Comparison of ENCODE assay signal across 19 cellular contexts in genomic region chr2:85850451-85850850, GRCh38. TPM values are rescaled to one million over a fixed set of nuclear protein-coding genes. Genes with fewer than 3 reads are reported as not detected.
A peak's percentile ranks its signal among the peaks of the same experiment; 100 is the strongest.
DNase-seq lines count a peak whose midpoint lies in the region; ATAC-seq, FAIRE-seq and TF ChIP-seq lines count a peak whose summit lies in the region.
"Had no signal": no experiment of that assay in that cellular context is flagged by ENCODE, and none has a peak within 500 bp of the region (broad histone marks: within the 10 kb centered on the region; RNA-seq: fewer than 3 reads in every experiment).

No MANE protein-coding gene starts in this region.

- H3K9me3 ChIP-seq in HepG2 (ENCODE audit: low read length), result no peaks in the 10 kb centered on the region
- H3K9me3 ChIP-seq: thyroid gland had no signal

- no peak overlapping the region for H3K9ac ChIP-seq in HepG2 (ENCODE audit: insufficient read depth, low read depth, low read length)

- no peak for TF ChIP-seq RAD21 in HepG2 (CRISPR knock-in tag; IDR thresholded peaks at IDR 0.05)

- H3K27ac ChIP-seq in HepG2 (ENCODE audit: extremely low read length, insufficient read depth, low read length), result no peak overlapping the region
- H3K27ac ChIP-seq in substantia nigra (ENCODE audit: low read depth, low read length, poor library complexity, severe bottlenecking), result no peak overlapping the region
- H3K27ac ChIP-seq: C4-2B, thyroid gland had no signal

- TF ChIP-seq POLR2A in HepG2 (IDR thresholded peaks at IDR 0.05; ENCODE audit: insufficient read depth in 1 of 2, low read depth in 2 of 2, low read length in 2 of 2), result no peak

- TF ChIP-seq CTCF in activated B cell treated with CpG ODN at 0.5 μM for 24 hours (IDR thresholded peaks at IDR 0.05) (no peak), HepG2 (CRISPR knock-in tag; IDR thresholded peaks at IDR 0.05) (no peak)

- H3K36me3 ChIP-seq in HepG2 (replicated peaks in 1 of 2; ENCODE audit: control insufficient read depth in 1 of 2, insufficient read depth in 2 of 2, low read length in 2 of 2), result no peaks in the 10 kb centered on the region

- TF ChIP-seq EP300 in HepG2 (IDR thresholded peaks at IDR 0.05; ENCODE audit: low read depth in 2 of 2, low read length in 2 of 2) (no peak), HepG2 (CRISPR knock-in tag; IDR thresholded peaks at IDR 0.05; ENCODE audit: borderline replicate concordance) (no peak)

- no peak overlapping the region for H2AFZ ChIP-seq in HepG2 (ENCODE audit: low read length)

- no peaks in the 10 kb centered on the region for H4K20me1 ChIP-seq in HepG2 (ENCODE audit: insufficient read depth, low read length)

- no peak for ATAC-seq in activated naive CD4-positive, alpha-beta T cell treated with anti-CD3 and anti-CD28 coated beads, Interleukin-2, amount 50 U/mL, for 72 hours
- no peak for ATAC-seq in activated B cell treated with CpG ODN at 0.5 μM for 24 hours (ENCODE audit: low read depth)
- ATAC-seq in effector memory CD8-positive, alpha-beta T cell (replicated peaks), result no peak
- ATAC-seq in stimulated activated memory B cell treated with anti-CD40 and anti-IgM and Interleukin-4, amounts not matched to agents 10 μg/mL and 1 μg/mL and 100 μg/mL, for 72 hours, result no peak
- no peak for ATAC-seq in HepG2
- no peak for ATAC-seq in GM18868 (IDR thresholded peaks at IDR 0.05; ENCODE audit: unreplicated experiment)

- H3K27ac Mint-ChIP-seq in activated naive CD4-positive, alpha-beta T cell treated with anti-CD3 and anti-CD28 coated beads, Interleukin-2, amount 50 U/mL, for 72 hours, result peak overlapping the region; percentile 63 to 72
- H3K27ac Mint-ChIP-seq in activated B cell treated with CpG ODN at 0.5 μM for 24 hours, result peak overlapping the region; percentile 99
- peak overlapping the region; percentile 98 for H3K27ac Mint-ChIP-seq in effector memory CD8-positive, alpha-beta T cell
- peak overlapping the region; percentile 99 for H3K27ac Mint-ChIP-seq in stimulated activated memory B cell treated with anti-CD40 and anti-IgM and Interleukin-4, amounts not matched to agents 10 μg/mL and 1 μg/mL and 100 μg/mL, for 72 hours
- H3K27ac Mint-ChIP-seq: nephron progenitor cell had no signal

- peaks cover 77% of the 10 kb centered on the region for H3K4me1 Mint-ChIP-seq in activated B cell treated with CpG ODN at 0.5 μM for 24 hours
- H3K4me1 Mint-ChIP-seq in effector memory CD8-positive, alpha-beta T cell (ENCODE audit: low read depth in 2 of 2), result peaks cover 60 to 73% of the 10 kb centered on the region in 2 donors
- H3K4me1 Mint-ChIP-seq in stimulated activated memory B cell treated with anti-CD40 and anti-IgM and Interleukin-4, amounts not matched to agents 10 μg/mL and 1 μg/mL and 100 μg/mL, for 72 hours, result peaks cover 70% of the 10 kb centered on the region

- no peak overlapping the region for H3K4me2 ChIP-seq in HepG2 (ENCODE audit: low read depth, low read length)

- H3K4me3 ChIP-seq in HepG2 (replicated peaks in 1 of 3; ENCODE audit: insufficient read depth in 1 of 3, low read depth in 2 of 3, low read length in 3 of 3), result no peak overlapping the region
- H3K4me3 ChIP-seq: thyroid gland had no signal

- H3K4me1 ChIP-seq in HepG2 (ENCODE audit: insufficient read depth, low read length), result no peaks in the 10 kb centered on the region; the same call in 1 of the 2 replicates

- FAIRE-seq in HepG2 (lab: Jason Lieb, UNC), result no peak
- FAIRE-seq: bronchial epithelial cell, endometrium had no signal

- H3K27me3 ChIP-seq in HepG2 (ENCODE audit: control insufficient read depth in 1 of 2, insufficient read depth in 2 of 2, low read length in 2 of 2), result no peaks in the 10 kb centered on the region; a peak in 1 of 5 replicates
- H3K27me3 ChIP-seq: thyroid gland had no signal

- CTCF ChIA-PET in activated B cell treated with CpG ODN at 0.5 μM for 24 hours (lab: Charles Lee), result interaction anchor here (0.8 to 8.3 kb wide), 4 partner anchors 15 to 186 kb away, joined by 3 to 65 read pairs (median 30); partner anchors contain the start of gene ST3GAL5
- CTCF ChIA-PET in HepG2 (lab: Yijun Ruan, JAX; ENCODE audit: low intra/inter-chr PET ratio, low total read pairs), result no interaction called here

- POLR2A ChIA-PET in activated B cell treated with CpG ODN at 0.5 μM for 24 hours (lab: Charles Lee), result interaction anchor here (0.7 to 5.5 kb wide), 4 partner anchors 10 to 195 kb away, joined by 3 to 77 read pairs (median 8); partner anchors contain the start of gene ST3GAL5
- POLR2A ChIA-PET in HepG2 (lab: Yijun Ruan, JAX), result no interaction called here

- intact Hi-C loops in activated B cell treated with CpG ODN at 0.5 μM for 24 hours (cut with micrococcal nuclease) (loop anchor here (2.0 to 10.0 kb wide), 2 partner anchors 14 to 344 kb away; partner anchors contain the start of genes IMMT and MRPL35), HepG2 (cut with micrococcal nuclease; ENCODE audit: unreplicated experiment) (no loop called here)

- no peaks in the 10 kb centered on the region for H3K79me2 ChIP-seq in HepG2 (ENCODE audit: insufficient read depth, low read length)

- H3K9me3 Mint-ChIP-seq in activated naive CD4-positive, alpha-beta T cell treated with anti-CD3 and anti-CD28 coated beads, Interleukin-2, amount 50 U/mL, for 72 hours, result peaks cover 10 to 12% of the 10 kb centered on the region in 2 donors
- peaks cover 8% of the 10 kb centered on the region for H3K9me3 Mint-ChIP-seq in activated B cell treated with CpG ODN at 0.5 μM for 24 hours
- H3K9me3 Mint-ChIP-seq in effector memory CD8-positive, alpha-beta T cell, result no peaks in the 10 kb centered on the region
- peaks cover 10% of the 10 kb centered on the region for H3K9me3 Mint-ChIP-seq in stimulated activated memory B cell treated with anti-CD40 and anti-IgM and Interleukin-4, amounts not matched to agents 10 μg/mL and 1 μg/mL and 100 μg/mL, for 72 hours
- H3K9me3 Mint-ChIP-seq: nephron progenitor cell had no signal

- no TSS peak for BruUV-seq in HepG2 (replicated peaks; lab: Mats Ljungman, UMichigan)

- peaks cover 14 to 16% of the 10 kb centered on the region in 2 donors for H3K36me3 Mint-ChIP-seq in activated naive CD4-positive, alpha-beta T cell treated with anti-CD3 and anti-CD28 coated beads, Interleukin-2, amount 50 U/mL, for 72 hours
- peaks cover 75% of the 10 kb centered on the region for H3K36me3 Mint-ChIP-seq in activated B cell treated with CpG ODN at 0.5 μM for 24 hours (ENCODE audit: low read depth)
- peaks cover 56% of the 10 kb centered on the region for H3K36me3 Mint-ChIP-seq in effector memory CD8-positive, alpha-beta T cell (ENCODE audit: insufficient read depth)
- peaks cover 53% of the 10 kb centered on the region for H3K36me3 Mint-ChIP-seq in stimulated activated memory B cell treated with anti-CD40 and anti-IgM and Interleukin-4, amounts not matched to agents 10 μg/mL and 1 μg/mL and 100 μg/mL, for 72 hours

- H3K4me3 Mint-ChIP-seq in activated B cell treated with CpG ODN at 0.5 μM for 24 hours, result peak overlapping the region; percentile 41
- peak overlapping the region; percentile 75 to 91 for H3K4me3 Mint-ChIP-seq in effector memory CD8-positive, alpha-beta T cell
- H3K4me3 Mint-ChIP-seq in stimulated activated memory B cell treated with anti-CD40 and anti-IgM and Interleukin-4, amounts not matched to agents 10 μg/mL and 1 μg/mL and 100 μg/mL, for 72 hours, result no peak overlapping the region
- H3K4me3 Mint-ChIP-seq: nephron progenitor cell had no signal

- H3K27me3 Mint-ChIP-seq in activated B cell treated with CpG ODN at 0.5 μM for 24 hours, result no peaks in the 10 kb centered on the region
- no peaks in the 10 kb centered on the region for H3K27me3 Mint-ChIP-seq in effector memory CD8-positive, alpha-beta T cell
- H3K27me3 Mint-ChIP-seq in stimulated activated memory B cell treated with anti-CD40 and anti-IgM and Interleukin-4, amounts not matched to agents 10 μg/mL and 1 μg/mL and 100 μg/mL, for 72 hours, result no peaks in the 10 kb centered on the region

- in situ Hi-C loops in HepG2 (cut with HindIII; ENCODE audit: extremely low pct_ligation_motif_present, low pct_unique_long_range_greater_than_20kb), result no loop called here

- DNase-seq in activated naive CD4-positive, alpha-beta T cell treated with anti-CD3 and anti-CD28 coated beads, Interleukin-2, amount 50 U/mL, for 72 hours (ENCODE audit: low spot score in 2 of 2), result no peak
- DNase-seq in activated naive CD4-positive, alpha-beta T cell treated with Interleukin-2 at 50 U/mL for 16 hours, result no peak
- no peak for DNase-seq in activated B cell treated with CpG ODN at 0.5 μM for 24 hours
- no peak for DNase-seq in effector memory CD8-positive, alpha-beta T cell
- no peak for DNase-seq in HepG2 (ENCODE audit: low spot score)
- no peak for DNase-seq in substantia nigra (lab: John Stamatoyannopoulos, UW)
- DNase-seq: amniotic stem cell, cortex of kidney, NCI-H1417 treated with DMSO at 0.1 percent for 48 hours, NCI-H2107, NCI-H526, nephron progenitor cell, T-helper 9 cell, thyroid gland had no signal

- WGBS in HepG2 (ENCODE audit: low lambda C conversion rate), result 74% methylated on average over 9 of the region's 10 CpGs

TF ChIP-seq in HepG2, 621 proteins besides CTCF, POLR2A, EP300 and RAD21 (continues in another document):
- TF ChIP-seq ZNF350 (CRISPR knock-in tag; IDR thresholded peaks at IDR 0.05; ENCODE audit: borderline replicate concordance, low read depth), result no peak

RNA-seq across cellular contexts. Expression of gene ST3GAL5, which starts 38.3 kb away (rescaled TPM):
- total RNA-seq in activated naive CD4-positive, alpha-beta T cell treated with anti-CD3 and anti-CD28 coated beads, Interleukin-2, amount 50 U/mL, for 72 hours, result 1 to 10 TPM; 8.9 TPM
- 56.4 and 70.7 TPM in 2 replicates for total RNA-seq in activated B cell treated with CpG ODN at 0.5 μM for 24 hours
- total RNA-seq in HepG2 (2016; rRNA removed; fragmentation: Illumina TruSeq; extraction: Trizol), result 1.3 TPM in 2 replicates
- total RNA-seq in HepG2 (2016; cell fraction: cytosol; rRNA removed; fragmentation: Illumina TruSeq; extraction: Trizol; ENCODE audit: low read depth), result 1.4 and 2.7 TPM in 2 replicates
- 1.3 and 1.4 TPM in 2 replicates for total RNA-seq in HepG2 (2016; cell fraction: insoluble cytoplasmic fraction; rRNA removed; fragmentation: Illumina TruSeq; extraction: Trizol)
- 3.0 and 3.4 TPM in 2 replicates for total RNA-seq in HepG2 (2016; cell fraction: membrane; rRNA removed; fragmentation: Illumina TruSeq; extraction: Trizol)
- total RNA-seq in HepG2 (2016; cell fraction: nucleus; rRNA removed; fragmentation: Illumina TruSeq; extraction: Trizol), result 1.9 and 2.0 TPM in 2 replicates
- polyA plus RNA-seq in HepG2 (2011; rRNA removed), result 2.0 and 2.1 TPM in 2 replicates
- polyA plus RNA-seq in HepG2 (2011; cell fraction: cytosol; rRNA removed), result 0.91 and 1.9 TPM in 2 replicates
- polyA plus RNA-seq in HepG2 (2011; cell fraction: nucleus; rRNA removed), result 1.2 and 1.9 TPM in 2 replicates
- 1.2 and 1.4 TPM in 2 replicates for polyA plus RNA-seq in HepG2 (2012)
- polyA plus RNA-seq in HepG2 (2016; cell fraction: cytosol; fragmentation: Illumina TruSeq; extraction: Trizol; ENCODE audit: low read depth), result 2.0 and 2.2 TPM in 2 replicates
- polyA plus RNA-seq in HepG2 (2016; cell fraction: insoluble cytoplasmic fraction; fragmentation: Illumina TruSeq; extraction: Trizol; ENCODE audit: low read depth), result 1.2 and 1.5 TPM in 2 replicates
- 1.9 and 2.8 TPM in 2 replicates for polyA plus RNA-seq in HepG2 (2016; cell fraction: membrane; fragmentation: Illumina TruSeq; extraction: Trizol; ENCODE audit: low read depth)
- 2.6 and 2.7 TPM in 2 replicates for polyA plus RNA-seq in HepG2 (2016; cell fraction: nucleus; fragmentation: Illumina TruSeq; extraction: Trizol; ENCODE audit: insufficient read depth, low read depth)
- 1.2 and 2.0 TPM in 2 replicates for polyA minus RNA-seq in HepG2 (2011; rRNA and poly(A)+ RNA removed; ENCODE audit: low replicate concordance)
- 0.97 and 1.6 TPM in 2 replicates for polyA minus RNA-seq in HepG2 (2011; cell fraction: cytosol; rRNA and poly(A)+ RNA removed)
- 5.7 and 6.5 TPM in 2 replicates for polyA minus RNA-seq in HepG2 (2011; cell fraction: nucleus; rRNA and poly(A)+ RNA removed)
